8 cellular contexts compared by ENCODE assay signal in the genomic region with DNA sequence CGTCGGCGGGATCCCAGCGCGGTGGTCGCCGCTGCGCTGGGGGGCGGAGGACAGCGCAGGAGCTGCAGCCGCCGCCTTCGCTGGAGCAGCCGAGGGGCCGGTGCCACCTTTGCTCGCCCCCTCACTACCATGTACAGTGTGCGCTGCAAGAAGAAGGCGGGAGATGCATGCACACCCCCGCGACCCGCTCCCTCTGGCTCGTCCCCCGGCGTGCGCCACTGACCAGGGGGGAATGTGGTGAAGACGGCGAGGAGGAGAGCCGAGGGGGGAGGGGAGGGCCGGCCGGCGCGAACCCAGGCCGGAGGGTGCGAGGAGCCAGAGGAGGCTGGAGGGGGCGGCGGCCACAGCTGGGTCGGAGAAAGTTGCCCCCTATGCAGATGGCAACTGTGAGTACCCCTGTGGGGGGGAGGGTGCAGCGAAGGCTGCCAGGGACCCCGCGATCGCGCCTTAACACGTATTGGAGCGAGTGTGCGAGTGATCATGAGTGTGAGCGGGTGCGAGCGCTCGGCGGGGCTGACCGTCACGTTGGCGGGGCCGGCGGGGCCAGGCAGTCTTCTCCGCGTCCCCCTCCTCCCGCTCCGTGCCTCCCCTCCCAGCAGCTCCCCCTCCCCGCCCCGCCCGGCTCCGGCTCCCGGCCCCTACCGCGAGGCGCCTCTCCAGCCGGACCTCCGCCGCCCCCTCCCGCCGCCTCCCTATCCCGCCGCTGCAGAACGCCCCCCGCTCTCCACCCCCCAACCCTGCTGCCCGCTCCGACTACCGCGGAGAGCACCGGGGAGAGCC. TPM values are rescaled to one million over a fixed set of nuclear protein-coding genes. Genes with fewer than 3 reads are reported as not detected.
A peak's percentile ranks its signal among the peaks of the same experiment; 100 is the strongest.
DNase-seq lines count a peak whose midpoint lies in the region; ATAC-seq, FAIRE-seq and TF ChIP-seq lines count a peak whose summit lies in the region.

No MANE protein-coding gene starts in this region.

- H3K4me1 ChIP-seq in psoas muscle (peaks cover 5% of the 10 kb centered on the region), small intestine (ENCODE audit: control insufficient read depth in 2 of 2, insufficient read depth in 1 of 2, low read depth in 1 of 2, low read length in 1 of 2) (no peaks in the 10 kb centered on the region)

- H3K27ac Mint-ChIP-seq in WTC11 = no peak overlapping the region

- no peaks in the 10 kb centered on the region for H3K9me3 ChIP-seq in psoas muscle
- no peaks in the 10 kb centered on the region for H3K9me3 ChIP-seq in small intestine (ENCODE audit: control insufficient read depth, low read depth)

- ATAC-seq in WTC11 = peak; percentile 5
- ATAC-seq in Right ventricle myocardium superior (ENCODE audit: poor library complexity) = peak; percentile 44
- peak in 2 of 4 donors; percentile 12 to 32 for ATAC-seq in psoas muscle
- no peak for ATAC-seq in HG03342 (IDR thresholded peaks at IDR 0.05; ENCODE audit: unreplicated experiment)

- H3K36me3 Mint-ChIP-seq in WTC11 = peaks cover 16% of the 10 kb centered on the region

- intact Hi-C loops in Right ventricle myocardium superior (cut with DNase I) (no loop called here), psoas muscle (cut with DNase I) (no loop called here)

- no peaks in the 10 kb centered on the region for H3K36me3 ChIP-seq in psoas muscle (ENCODE audit: insufficient read depth in 1 of 2, low read depth in 1 of 2)
- H3K36me3 ChIP-seq in small intestine (ENCODE audit: control insufficient read depth in 2 of 2, insufficient read depth in 2 of 2, low read length in 2 of 2) = no peaks in the 10 kb centered on the region

- H3K4me3 Mint-ChIP-seq in WTC11 = peak overlapping the region; percentile 92

- H3K27me3 ChIP-seq in psoas muscle (ENCODE audit: insufficient read depth in 3 of 3, low read length in 2 of 3) (peaks cover 0 to 58% (median 17%) of the 10 kb centered on the region in 3 donors), small intestine (ENCODE audit: control insufficient read depth in 2 of 2, insufficient read depth in 2 of 2, low read length in 2 of 2) (peaks cover 0 to 40% of the 10 kb centered on the region in 2 donors)

- CTCF ChIA-PET in WTC11 (lab: Charles Lee) = interaction anchor here (0.9 to 2.4 kb wide), 7 partner anchors 11 to 398 kb away, joined by 3 to 8 read pairs (median 6); no protein-coding TSS in a partner anchor

- FAIRE-seq in small intestine (lab: Jason Lieb, UNC) = no peak

- H3K9me3 Mint-ChIP-seq in WTC11 = no peaks in the 10 kb centered on the region

- peaks cover 32% of the 10 kb centered on the region for H3K4me1 Mint-ChIP-seq in WTC11

- no peak overlapping the region for H3K27ac ChIP-seq in psoas muscle
- H3K27ac ChIP-seq in small intestine (ENCODE audit: low read depth in 1 of 2, low read length in 1 of 2) = no peak overlapping the region

- peaks cover 42% of the 10 kb centered on the region for H3K27me3 Mint-ChIP-seq in WTC11 (ENCODE audit: low read depth)

- TF ChIP-seq CTCF in WTC11 (IDR thresholded peaks at IDR 0.05) = no peak
- TF ChIP-seq CTCF in psoas muscle (IDR thresholded peaks at IDR 0.05) = no peak

- DNase-seq in SIG-M5 treated with dmso at 0.1 percent for 504 hours (lab: John Stamatoyannopoulos, UW; ENCODE audit: unreplicated experiment) (peak; percentile 54), SIG-M5 (lab: John Stamatoyannopoulos, UW) (no peak), WTC11 (ENCODE audit: low spot score) (peak; percentile 65), Right ventricle myocardium superior (no peak), psoas muscle (peak in 1 of 2 donors; percentile 54), small intestine (no peak)
- DNase-seq in activated CD4-positive, alpha-beta T cell treated with anti-CD3 and anti-CD28 coated beads for 1 hour = no peak

- POLR2A ChIA-PET in WTC11 (lab: Charles Lee) = no interaction called here

- 0 to 1% (median 1%) methylated on average over 36 to 81 of the region's 81 CpGs for whole genome bisulfite sequencing in psoas muscle, 3 donors
- 2 to 3% (median 2%) methylated on average over 54 to 81 of the region's 81 CpGs for WGBS in small intestine, 3 donors

- H3K4me3 ChIP-seq in psoas muscle (peak overlapping the region; percentile 65), small intestine (ENCODE audit: low read depth in 1 of 2, low read length in 2 of 2) (peak overlapping the region in 1 of 2 donors; percentile 20)

TF ChIP-seq in WTC11, 78 proteins besides CTCF, POLR2A, EP300 and RAD21 (continues in another document):
- TF ChIP-seq ZNF396 (CRISPR knock-in tag; IDR thresholded peaks at IDR 0.05; ENCODE audit: borderline replicate concordance) = no peak
- TF ChIP-seq RORB (CRISPR knock-in tag; IDR thresholded peaks at IDR 0.05) = no peak
- no peak for TF ChIP-seq TCF7 (CRISPR knock-in tag; IDR thresholded peaks at IDR 0.05; ENCODE audit: low read depth)
- TF ChIP-seq ZNF423 (CRISPR knock-in tag; IDR thresholded peaks at IDR 0.05) = 0 out of 2 replicates have a peak, but pooled peaks have one; percentile 41
- TF ChIP-seq SMAD3 (CRISPR knock-in tag; IDR thresholded peaks at IDR 0.05; ENCODE audit: borderline replicate concordance) = no peak
- no peak for TF ChIP-seq ATF2 (CRISPR knock-in tag; IDR thresholded peaks at IDR 0.05; ENCODE audit: borderline replicate concordance, low read depth)
- TF ChIP-seq, protein P1, sequence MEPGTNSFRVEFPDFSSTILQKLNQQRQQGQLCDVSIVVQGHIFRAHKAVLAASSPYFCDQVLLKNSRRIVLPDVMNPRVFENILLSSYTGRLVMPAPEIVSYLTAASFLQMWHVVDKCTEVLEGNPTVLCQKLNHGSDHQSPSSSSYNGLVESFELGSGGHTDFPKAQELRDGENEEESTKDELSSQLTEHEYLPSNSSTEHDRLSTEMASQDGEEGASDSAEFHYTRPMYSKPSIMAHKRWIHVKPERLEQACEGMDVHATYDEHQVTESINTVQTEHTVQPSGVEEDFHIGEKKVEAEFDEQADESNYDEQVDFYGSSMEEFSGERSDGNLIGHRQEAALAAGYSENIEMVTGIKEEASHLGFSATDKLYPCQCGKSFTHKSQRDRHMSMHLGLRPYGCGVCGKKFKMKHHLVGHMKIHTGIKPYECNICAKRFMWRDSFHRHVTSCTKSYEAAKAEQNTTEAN (CRISPR knock-in tag; IDR thresholded peaks at IDR 0.05) = peak; percentile 15; the same call in 1 of the 2 replicates
- no peak for TF ChIP-seq GRHL2 (CRISPR knock-in tag; IDR thresholded peaks at IDR 0.05; ENCODE audit: insufficient replicate concordance, severe bottlenecking)
- no peak for TF ChIP-seq ZNF416 (CRISPR knock-in tag; IDR thresholded peaks at IDR 0.05)
- no peak for TF ChIP-seq ARID4B (CRISPR knock-in tag; IDR thresholded peaks at IDR 0.05; ENCODE audit: borderline replicate concordance)
- TF ChIP-seq, protein P2, sequence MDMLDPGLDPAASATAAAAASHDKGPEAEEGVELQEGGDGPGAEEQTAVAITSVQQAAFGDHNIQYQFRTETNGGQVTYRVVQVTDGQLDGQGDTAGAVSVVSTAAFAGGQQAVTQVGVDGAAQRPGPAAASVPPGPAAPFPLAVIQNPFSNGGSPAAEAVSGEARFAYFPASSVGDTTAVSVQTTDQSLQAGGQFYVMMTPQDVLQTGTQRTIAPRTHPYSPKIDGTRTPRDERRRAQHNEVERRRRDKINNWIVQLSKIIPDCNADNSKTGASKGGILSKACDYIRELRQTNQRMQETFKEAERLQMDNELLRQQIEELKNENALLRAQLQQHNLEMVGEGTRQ (CRISPR knock-in tag; IDR thresholded peaks at IDR 0.05) = no peak

RNA-seq across cellular contexts. Expression of gene SLITRK5, which starts 0.8 kb away (rescaled TPM):
- total RNA-seq in WTC11 (2021) (3.4 to 4.0 TPM (median 3.7 TPM) in 3 replicates), Right ventricle myocardium superior (0.03 TPM), psoas muscle (under 1 TPM; 0.02 to 0.11 (median 0.02) TPM)
- polyA plus RNA-seq in psoas muscle (under 1 TPM in 2 of 3 donors, not detected in 1; 0.01 TPM), small intestine (under 1 TPM in 1 of 3 donors, not detected in 2; 0.04 TPM)

Comparison
In these comparisons a context has a peak if more than half of its experiments do, and no peak if none do; other contexts are left out.
1. DNase-seq: peak in SIG-M5 treated with dmso at 0.1 percent for 504 hours (single experiment) and WTC11 (single experiment); none in SIG-M5 (single experiment), Right ventricle myocardium superior (single experiment), small intestine (single experiment) and activated CD4-positive, alpha-beta T cell treated with anti-CD3 and anti-CD28 coated beads for 1 hour (single experiment).